In the genomic region with DNA sequence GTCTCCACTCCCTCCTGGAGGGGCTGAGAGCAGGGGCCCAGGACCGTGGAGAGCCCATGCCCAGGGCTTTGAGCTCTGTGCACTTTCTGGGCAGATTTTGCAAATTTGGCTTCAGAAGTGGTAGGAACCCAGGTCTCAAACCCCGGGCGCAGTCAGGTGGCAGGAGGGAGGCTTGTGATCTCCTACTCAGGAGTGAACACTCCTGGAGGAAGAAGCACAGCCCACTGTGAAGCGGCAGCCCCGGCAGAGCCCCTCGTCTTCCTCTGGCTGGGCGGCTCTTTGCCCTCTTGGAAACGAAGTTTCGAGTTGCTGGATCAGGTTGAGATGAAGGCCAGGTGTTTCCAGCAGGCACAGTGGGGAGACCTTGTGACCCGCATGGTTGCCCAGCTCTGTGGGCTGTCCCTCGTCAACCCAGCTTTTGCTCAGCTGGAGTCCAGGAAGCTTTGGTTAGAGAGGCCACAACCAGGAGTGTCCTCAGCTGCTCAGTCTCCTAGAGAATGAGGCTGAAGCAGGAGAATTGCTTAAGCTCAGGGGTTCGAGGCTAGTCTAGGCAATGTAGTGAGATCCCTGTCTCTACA, we compare ENCODE assay signal across 17 cellular contexts. TPM values are rescaled to one million over a fixed set of nuclear protein-coding genes. Genes with fewer than 3 reads are reported as not detected.
A peak's percentile ranks its signal among the peaks of the same experiment; 100 is the strongest.
DNase-seq lines count a peak whose midpoint lies in the region; ATAC-seq and TF ChIP-seq lines count a peak whose summit lies in the region.
"Had no signal": no experiment of that assay in that cellular context is flagged by ENCODE, and none has a peak within 500 bp of the region (broad histone marks: within the 10 kb centered on the region; RNA-seq: fewer than 3 reads in every experiment).

No MANE protein-coding gene starts in this region.

- WGBS in neuronal stem cell (ENCODE audit: extremely low coverage in 2 of 2, insufficient read length in 2 of 2, insufficient replicate concordance in 1 of 2), 2 donors = no CpG with 5 or more reads among the region's 12 CpGs

- no peak overlapping the region for H2BK15ac ChIP-seq in neuronal stem cell (ENCODE audit: low read length)

- no peak overlapping the region for H2BK5ac ChIP-seq in neuronal stem cell (ENCODE audit: low read length)

- H3K4me3 Mint-ChIP-seq in GM23338 (no peak overlapping the region), WTC11 (no peak overlapping the region)
- no peak overlapping the region for H3K4me3 Mint-ChIP-seq in activated CD4-positive, alpha-beta T cell treated with anti-CD3 and anti-CD28 coated beads for 36 hours
- H3K4me3 Mint-ChIP-seq: CD8-positive, alpha-beta memory T cell had no signal

- peaks cover 10% of the 10 kb centered on the region; the same call in 1 of the 2 replicates for H3K79me2 ChIP-seq in GM23338 (replicated peaks; ENCODE audit: insufficient read depth)

- H2AK5ac ChIP-seq in neuronal stem cell (ENCODE audit: low read depth, low read length) = no peak overlapping the region

- no peaks in the 10 kb centered on the region; the same call in 2 of the 3 replicates for H3K36me3 Mint-ChIP-seq in GM23338 (ENCODE audit: low read depth)
- H3K36me3 Mint-ChIP-seq in WTC11 = no peaks in the 10 kb centered on the region
- H3K36me3 Mint-ChIP-seq in activated CD4-positive, alpha-beta T cell treated with anti-CD3 and anti-CD28 coated beads for 36 hours (ENCODE audit: low read depth) = no peaks in the 10 kb centered on the region

- H3K27me3 ChIP-seq in GM23338 (ENCODE audit: insufficient read depth) (no peaks in the 10 kb centered on the region), neuronal stem cell (ENCODE audit: control insufficient read depth in 3 of 3, insufficient read depth in 3 of 3, low read depth in 1 of 3, low read length in 3 of 3) (no peaks in the 10 kb centered on the region)
- H3K27me3 ChIP-seq: BE2C had no signal

- TF ChIP-seq RAD21 in Ishikawa (IDR thresholded peaks at IDR 0.05; ENCODE audit: low read depth) = peak; percentile 16; the same call in 1 of the 2 replicates

- intact Hi-C loops in activated CD4-positive, alpha-beta T cell treated with anti-CD3 and anti-CD28 coated beads for 36 hours (cut with DNase I, micrococcal nuclease) = no loop called here

- H3K18ac ChIP-seq in neuronal stem cell (ENCODE audit: low read length) = no peak overlapping the region

- H3K36me3 ChIP-seq in GM23338 (ENCODE audit: insufficient read depth) (no peaks in the 10 kb centered on the region; the same call in 1 of the 2 replicates), neuronal stem cell (replicated peaks in 1 of 2; ENCODE audit: control insufficient read depth in 2 of 2, insufficient read depth in 2 of 2, low read length in 2 of 2) (peaks cover 0 to 1% of the 10 kb centered on the region in 2 donors)
- H3K36me3 ChIP-seq: BE2C, HAP-1 had no signal

- H3K9ac ChIP-seq in neuronal stem cell (ENCODE audit: low read depth, low read length, poor library complexity) = no peak overlapping the region

- H3K4me1 Mint-ChIP-seq in GM23338 (peaks cover 9% of the 10 kb centered on the region), WTC11 (peaks cover 4% of the 10 kb centered on the region; the same call in 1 of the 2 replicates)
- peaks cover 4% of the 10 kb centered on the region for H3K4me1 Mint-ChIP-seq in activated CD4-positive, alpha-beta T cell treated with anti-CD3 and anti-CD28 coated beads for 36 hours

- no peaks in the 10 kb centered on the region for H3F3A ChIP-seq in GM23338 (replicated peaks; ENCODE audit: low read depth)

- no peak overlapping the region for H3K27ac ChIP-seq in GM23338 (ENCODE audit: low read depth)
- H3K27ac ChIP-seq in neuronal stem cell (replicated peaks; ENCODE audit: low read length) = no peak overlapping the region

- POLR2A ChIA-PET in WTC11 (lab: Charles Lee) = interaction anchor here (0.7 kb wide), 1 partner anchor 264 kb away, joined by 8 read pairs; no protein-coding TSS in a partner anchor
- POLR2A ChIA-PET in activated CD4-positive, alpha-beta T cell treated with anti-CD3 and anti-CD28 coated beads for 36 hours (lab: Charles Lee) = interaction anchor here (0.6 kb wide), 1 partner anchor 60 kb away, joined by 3 read pairs; no protein-coding TSS in a partner anchor

- no peak overlapping the region for H4K8ac ChIP-seq in neuronal stem cell (ENCODE audit: low read depth, low read length)

- H3K79me1 ChIP-seq in neuronal stem cell (ENCODE audit: low read depth, low read length) = no peaks in the 10 kb centered on the region

- no peaks in the 10 kb centered on the region for H3K9me2 ChIP-seq in GM23338 (ENCODE audit: insufficient read depth)

- CTCF ChIA-PET in WTC11 (lab: Charles Lee) = interaction anchor here (0.6 to 3.1 kb wide), 9 partner anchors 11 to 663 kb away, joined by 3 to 14 read pairs (median 3); no protein-coding TSS in a partner anchor
- CTCF ChIA-PET in activated CD4-positive, alpha-beta T cell treated with anti-CD3 and anti-CD28 coated beads for 36 hours (lab: Charles Lee) = interaction anchor here (0.6 kb wide), 1 partner anchor 1396 kb away, joined by 4 read pairs; no protein-coding TSS in a partner anchor

- ATAC-seq in GM23338 (peak; percentile 39), WTC11 (peak; percentile 38; the same call in 1 of the 2 replicates), GM19452 (IDR thresholded peaks at IDR 0.05; ENCODE audit: unreplicated experiment) (no peak)
- ATAC-seq in activated CD4-positive, alpha-beta T cell treated with anti-CD3 and anti-CD28 coated beads for 36 hours = no peak
- ATAC-seq: PC-3 had no signal

- H3K14ac ChIP-seq in neuronal stem cell (ENCODE audit: low read length) = no peak overlapping the region

- H3K4ac ChIP-seq in neuronal stem cell (ENCODE audit: low read length) = no peak overlapping the region

- H3K9me3 ChIP-seq in neuronal stem cell (replicated peaks in 1 of 2; ENCODE audit: control insufficient read depth in 2 of 2, insufficient read depth in 1 of 2, low read depth in 1 of 2, low read length in 2 of 2) = no peaks in the 10 kb centered on the region
- H3K9me3 ChIP-seq: BE2C, HAP-1 had no signal

- H3K9me3 Mint-ChIP-seq in GM23338 (no peaks in the 10 kb centered on the region; the same call in 2 of the 3 replicates), WTC11 (no peaks in the 10 kb centered on the region)
- no peaks in the 10 kb centered on the region for H3K9me3 Mint-ChIP-seq in activated CD4-positive, alpha-beta T cell treated with anti-CD3 and anti-CD28 coated beads for 36 hours (ENCODE audit: low read depth)

- no peak overlapping the region for H3K4me3 ChIP-seq in GM23338
- H3K4me3 ChIP-seq in neuronal stem cell (ENCODE audit: low read length in 2 of 2) = no peak overlapping the region
- H3K4me3 ChIP-seq: HAP-1 had no signal

- no peak overlapping the region for H2BK120ac ChIP-seq in neuronal stem cell (ENCODE audit: low read depth, low read length)

- TF ChIP-seq CTCF in GM23338 (conservative IDR thresholded peaks at IDR 0.05; ENCODE audit: low read depth in 2 of 2) (no peak), WTC11 (IDR thresholded peaks at IDR 0.05) (no peak)

- no peak overlapping the region for H2BK12ac ChIP-seq in neuronal stem cell (ENCODE audit: low read length)

- H2AFZ ChIP-seq in GM23338 = no peak overlapping the region
- H2AFZ ChIP-seq in neuronal stem cell (ENCODE audit: low read length) = no peak overlapping the region

- H3K4me1 ChIP-seq in GM23338 (ENCODE audit: insufficient read depth) (no peaks in the 10 kb centered on the region), neuronal stem cell (ENCODE audit: control insufficient read depth in 2 of 2, insufficient read depth in 1 of 2, low read depth in 1 of 2, low read length in 2 of 2) (peaks cover 0 to 2% of the 10 kb centered on the region in 2 donors)
- H3K4me1 ChIP-seq: BE2C had no signal

- H3K27me3 Mint-ChIP-seq in GM23338 (ENCODE audit: insufficient read depth, low read depth, poor library complexity) (peaks cover 9% of the 10 kb centered on the region), WTC11 (ENCODE audit: low read depth) (no peaks in the 10 kb centered on the region)
- H3K27me3 Mint-ChIP-seq in activated CD4-positive, alpha-beta T cell treated with anti-CD3 and anti-CD28 coated beads for 36 hours = peaks cover 5% of the 10 kb centered on the region

- DNase-seq in GM23338 (ENCODE audit: low spot score) (no peak), WTC11 (ENCODE audit: low spot score) (no peak), neuronal stem cell (ENCODE audit: low spot score) (no peak), DMS 273 treated with DMSO at 0.1 percent for 48 hours (lab: John Stamatoyannopoulos, UW) (no peak)
- no peak for DNase-seq in activated CD4-positive, alpha-beta T cell treated with anti-CD3 and anti-CD28 coated beads for 36 hours
- DNase-seq: BE2C; CD8-positive, alpha-beta memory T cell; IMR-90; NCI-H1694; NCI-H524; NK-92 treated with Interleukin-12 subunit alpha and Interleukin-12 subunit beta, amount 100 ng/mL, for 24 hours; PC-3 had no signal

- H4K91ac ChIP-seq in neuronal stem cell (ENCODE audit: low read depth, low read length, poor library complexity) = no peak overlapping the region

- peaks cover 3% of the 10 kb centered on the region; the same call in 1 of the 2 replicates for H4K20me1 ChIP-seq in GM23338 (replicated peaks; ENCODE audit: insufficient read depth)

- H3K27ac Mint-ChIP-seq in GM23338 (no peak overlapping the region), WTC11 (peak overlapping the region; percentile 52; the same call in 1 of the 2 replicates)
- H3K27ac Mint-ChIP-seq in activated CD4-positive, alpha-beta T cell treated with anti-CD3 and anti-CD28 coated beads for 36 hours = no peak overlapping the region

- peak overlapping the region; percentile 50 for H3K23ac ChIP-seq in neuronal stem cell (ENCODE audit: low read depth, low read length, poor library complexity)

- H3K4me2 ChIP-seq in GM23338 (no peak overlapping the region), neuronal stem cell (ENCODE audit: insufficient read depth, low read length, poor library complexity, severe bottlenecking) (no peak overlapping the region)

- peak; percentile 74 for TF ChIP-seq EP300 in Ishikawa (IDR thresholded peaks at IDR 0.05; ENCODE audit: borderline replicate concordance)

TF ChIP-seq in GM23338, 12 proteins besides CTCF, POLR2A, EP300 and RAD21 (continues in another document):
- TF ChIP-seq POLR2AphosphoS5 (IDR thresholded peaks at IDR 0.05; ENCODE audit: low read depth) = no peak

RNA-seq across cellular contexts. Expression of a gene that starts 48.5 kb away (rescaled TPM):
- 93.4 and 102 TPM in 2 replicates for total RNA-seq in GM23338 (2014; rRNA removed; shearing (Covaris generic))
- 56.4 and 61.7 TPM in 2 replicates for polyA plus RNA-seq in GM23338 (2016; fragmentation: Nextera tagmentation; extraction: Ambion mirVana)
- total RNA-seq in WTC11 (2021) = 113 to 121 TPM (median 120 TPM) in 3 replicates
- polyA plus RNA-seq in neuronal stem cell (2013, experiment 1 of 2) = 22.1 TPM
- polyA plus RNA-seq in neuronal stem cell (2013, experiment 2 of 2) = 22.8 TPM
- 1 to 10 TPM; 3.3 to 4.6 TPM for total RNA-seq in activated CD4-positive, alpha-beta T cell treated with anti-CD3 and anti-CD28 coated beads for 36 hours
- total RNA-seq: IMR-90, LHCN-M2 had no signal
- polyA plus RNA-seq: AG04450; CD8-positive, alpha-beta memory T cell; IMR-90 had no signal

Comparison
In these comparisons a context has a peak if more than half of its experiments do, and no peak if none do; other contexts are left out.
1. ATAC-seq: peak in GM23338 (single experiment) and WTC11 (single experiment); none in activated CD4-positive, alpha-beta T cell treated with anti-CD3 and anti-CD28 coated beads for 36 hours (single experiment) and GM19452 (single experiment).
2. RNA of a gene that starts 48.5 kb away (total RNA-seq): 113 to 121 TPM in WTC11 and 93.4 to 102 TPM in GM23338; 3.3 to 4.6 TPM in activated CD4-positive, alpha-beta T cell treated with anti-CD3 and anti-CD28 coated beads for 36 hours; every median in the first group is over 10 times any median in the second.